Comparison of ENCODE assay signal across 14 cellular contexts in genomic region chr7:46229409-46229808, GRCh38.
A peak's percentile ranks its signal among the peaks of the same experiment; 100 is the strongest.
DNase-seq lines count a peak whose midpoint lies in the region; ATAC-seq and TF ChIP-seq lines count a peak whose summit lies in the region.
"Had no signal": no experiment of that assay in that cellular context is flagged by ENCODE, and none has a peak within 500 bp of the region (broad histone marks: within the 10 kb centered on the region; RNA-seq: fewer than 3 reads in every experiment).

No MANE protein-coding gene starts in this region.

- peak overlapping the region; percentile 37 for H3K9ac ChIP-seq in mesenchymal stem cell (ENCODE audit: low read length)

- no peak overlapping the region for H3K4ac ChIP-seq in mesenchymal stem cell (ENCODE audit: low read depth in 1 of 2, low read length in 2 of 2)

- H3K36me3 ChIP-seq in mesenchymal stem cell (ENCODE audit: control insufficient read depth in 1 of 2, insufficient read depth in 2 of 2, low read depth in 1 of 2, low read length in 2 of 2), result no peaks in the 10 kb centered on the region
- H3K36me3 ChIP-seq: HAP-1 had no signal

- ATAC-seq in HG03439 (IDR thresholded peaks at IDR 0.05; ENCODE audit: unreplicated experiment), result no peak
- no peak for ATAC-seq in GM21515 (IDR thresholded peaks at IDR 0.05; ENCODE audit: unreplicated experiment)
- no peak for ATAC-seq in right cardiac atrium
- ATAC-seq in GM21576 (IDR thresholded peaks at IDR 0.05; ENCODE audit: unreplicated experiment), result no peak
- ATAC-seq: activated CD8-positive, alpha-beta T cell treated with anti-CD3 and anti-CD28 coated beads for 36 hours; natural killer cell treated with Interleukin-12 subunit alpha and Interleukin-12 subunit beta and Interleukin-15 and Interleukin-18, amount 100 ng/mL, for 72 hours had no signal

- H3K9me3 ChIP-seq in mesenchymal stem cell (ENCODE audit: control insufficient read depth, low read length), result no peaks in the 10 kb centered on the region
- H3K9me3 ChIP-seq in right cardiac atrium (ENCODE audit: control insufficient read depth, low read length), result no peaks in the 10 kb centered on the region
- H3K9me3 ChIP-seq: HAP-1 had no signal

- H4K91ac ChIP-seq in mesenchymal stem cell (ENCODE audit: low read length), result no peak overlapping the region

- no peak overlapping the region for H2BK15ac ChIP-seq in mesenchymal stem cell (ENCODE audit: low read depth, poor library complexity, severe bottlenecking)

- H3K79me1 ChIP-seq in mesenchymal stem cell (replicated peaks; ENCODE audit: low read length, poor library complexity, severe bottlenecking), result no peaks in the 10 kb centered on the region

- TF ChIP-seq CTCF in AG10803 (conservative IDR thresholded peaks at IDR 0.05; ENCODE audit: low read length) (no peak), cardiac fibroblast (IDR thresholded peaks at IDR 0.05; ENCODE audit: low read depth, low read length) (no peak)

- H3K4me3 ChIP-seq in AG10803 (ENCODE audit: low read length), result no peak overlapping the region
- H3K4me3 ChIP-seq in cardiac fibroblast (replicated peaks in 1 of 2; ENCODE audit: low read depth in 2 of 2, low read length in 2 of 2), result no peak overlapping the region
- no peak overlapping the region for H3K4me3 ChIP-seq in mesenchymal stem cell (ENCODE audit: insufficient read depth in 1 of 2, low read depth in 1 of 2, low read length in 2 of 2)
- no peak overlapping the region for H3K4me3 ChIP-seq in right cardiac atrium (ENCODE audit: low read length)
- H3K4me3 ChIP-seq: HAP-1 had no signal

- no peak overlapping the region for H3K4me2 ChIP-seq in mesenchymal stem cell (ENCODE audit: low read length, poor library complexity, severe bottlenecking)

- 13% methylated on average over 4 of the region's 4 CpGs for WGBS in mesenchymal stem cell
- WGBS in right cardiac atrium, result 66% methylated on average over 4 of the region's 4 CpGs

- H3K23ac ChIP-seq in mesenchymal stem cell (ENCODE audit: low read length in 2 of 2), result no peak overlapping the region

- intact Hi-C loops in right cardiac atrium (cut with DNase I), result no loop called here

- H3K4me1 ChIP-seq in mesenchymal stem cell (ENCODE audit: control insufficient read depth, insufficient read depth, low read depth, low read length) (peaks cover 6% of the 10 kb centered on the region), right cardiac atrium (ENCODE audit: control insufficient read depth, insufficient read depth, low read length) (no peaks in the 10 kb centered on the region)
- H3K4me1 ChIP-seq: HAP-1 had no signal

- peak overlapping the region; percentile 5 to 71 for H3K18ac ChIP-seq in mesenchymal stem cell (ENCODE audit: low read depth in 1 of 2, low read length in 2 of 2)

- no peak overlapping the region for H4K8ac ChIP-seq in mesenchymal stem cell (ENCODE audit: low read length)

- no peak overlapping the region for H2BK5ac ChIP-seq in mesenchymal stem cell (ENCODE audit: low read depth, low read length, poor library complexity, severe bottlenecking)

- H2AFZ ChIP-seq in mesenchymal stem cell (ENCODE audit: low read depth, low read length), result no peak overlapping the region

- H2BK12ac ChIP-seq in mesenchymal stem cell (ENCODE audit: low read length in 2 of 2), result peak overlapping the region in 1 of 2 experiments; percentile 1

- no peak overlapping the region for H2BK120ac ChIP-seq in mesenchymal stem cell (ENCODE audit: low read depth, low read length)

- DNase-seq in AG10803 (ENCODE audit: low read depth), result peak; percentile 78
- peak; percentile 19 for DNase-seq in LoVo (ENCODE audit: low spot score)
- peak; percentile 60 to 98 for DNase-seq in cardiac fibroblast (ENCODE audit: low read depth in 2 of 2)
- peak; percentile 91 for DNase-seq in mesenchymal stem cell
- no peak for DNase-seq in right cardiac atrium
- DNase-seq: activated CD8-positive, alpha-beta T cell treated with anti-CD3 and anti-CD28 coated beads for 36 hours; activated naive CD4-positive, alpha-beta T cell treated with anti-CD3 and anti-CD28 coated beads, Interleukin-2, amount 10 ng/mL, durations not matched to agents 7 days and 5 days; effector CD4-positive, alpha-beta T cell; T-helper 1 cell had no signal

- H3K27ac ChIP-seq in mesenchymal stem cell (ENCODE audit: low read length, poor library complexity, severe bottlenecking) (no peak overlapping the region), right cardiac atrium (ENCODE audit: low read length) (no peak overlapping the region)

- H2AK5ac ChIP-seq in mesenchymal stem cell (ENCODE audit: low read length, severe bottlenecking), result no peak overlapping the region

- no peak overlapping the region for H3K14ac ChIP-seq in mesenchymal stem cell (ENCODE audit: low read length in 2 of 2)

- H3K27me3 ChIP-seq in mesenchymal stem cell (ENCODE audit: control insufficient read depth in 1 of 2, insufficient read depth in 1 of 2, low read length in 2 of 2) (peaks cover 0 to 3% of the 10 kb centered on the region in 2 experiments), right cardiac atrium (ENCODE audit: control insufficient read depth, insufficient read depth) (no peaks in the 10 kb centered on the region)

Comparison
In these comparisons a context has a peak if more than half of its experiments do, and no peak if none do; other contexts are left out.
1. DNase-seq: peak in AG10803 (single experiment), LoVo (single experiment), cardiac fibroblast (2 of 2) and mesenchymal stem cell (single experiment); none in right cardiac atrium (0 of 3).